In the genomic region with DNA sequence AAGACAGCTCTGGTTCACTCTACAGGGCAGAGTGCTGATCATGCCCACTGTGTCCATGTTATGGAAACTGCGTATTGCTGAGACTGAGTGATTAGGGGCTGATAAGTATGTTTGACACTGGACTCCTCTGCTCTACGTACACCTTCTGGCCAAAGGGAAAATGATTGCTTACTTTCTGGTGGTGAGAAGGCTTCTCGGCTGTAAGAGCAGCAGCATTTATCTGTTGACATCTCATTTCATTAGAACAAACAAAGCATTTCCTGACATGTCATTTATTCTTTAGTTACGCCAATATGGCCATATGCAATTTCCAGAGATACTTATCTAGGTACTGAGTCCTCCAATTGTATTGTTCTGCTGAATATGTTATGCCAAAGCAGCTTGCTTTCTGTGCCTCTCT, we compare ENCODE assay signal across 29 cellular contexts. TPM values are rescaled to one million over a fixed set of nuclear protein-coding genes. Genes with fewer than 3 reads are reported as not detected.
DNase-seq lines count a peak whose midpoint lies in the region; ATAC-seq and TF ChIP-seq lines count a peak whose summit lies in the region.
"Had no signal": no experiment of that assay in that cellular context is flagged by ENCODE, and none has a peak within 500 bp of the region (broad histone marks: within the 10 kb centered on the region; RNA-seq: fewer than 3 reads in every experiment).

No MANE protein-coding gene starts in this region.

- H3K4me3 Mint-ChIP-seq in progenitor cell of endocrine pancreas (ENCODE audit: low read depth): no peak overlapping the region
- H3K4me3 Mint-ChIP-seq: activated naive CD8-positive, alpha-beta T cell treated with anti-CD3 and anti-CD28 coated beads, Interleukin-2, amount 10 ng/mL, durations not matched to agents 7 days and 5 days; H9; memory B cell; stimulated activated naive B cell treated with anti-CD40 and anti-IgM and Interleukin-4, amounts not matched to agents 10 μg/mL and 1 μg/mL and 100 μg/mL, for 72 hours had no signal

- H3K27ac ChIP-seq in dorsolateral prefrontal cortex (peak overlapping the region in 32 of 59 donors; percentile 0 to 63 (median 31)), rectal smooth muscle tissue (ENCODE audit: low read depth, low read length) (no peak overlapping the region)
- H3K27ac ChIP-seq: ascending aorta, cardiac muscle cell, colonic mucosa, KMS-11, prostate gland, suprapubic skin had no signal

- H3K4me3 ChIP-seq in dorsolateral prefrontal cortex: peak overlapping the region in 3 of 59 donors; percentile 1 to 25 (median 15)
- peak overlapping the region; percentile 25 for H3K4me3 ChIP-seq in rectal smooth muscle tissue (ENCODE audit: low read length)
- H3K4me3 ChIP-seq: ascending aorta, cardiac muscle cell, colonic mucosa, prostate gland, SK-N-MC, suprapubic skin had no signal

- ATAC-seq in HG03439 (IDR thresholded peaks at IDR 0.05; ENCODE audit: unreplicated experiment): no peak
- ATAC-seq: stimulated activated naive B cell treated with anti-CD40 and anti-IgM and Interleukin-4, amounts not matched to agents 10 μg/mL and 1 μg/mL and 100 μg/mL, for 72 hours had no signal

- H3K36me3 Mint-ChIP-seq in progenitor cell of endocrine pancreas (ENCODE audit: insufficient read depth): no peaks in the 10 kb centered on the region
- H3K36me3 Mint-ChIP-seq: activated naive CD8-positive, alpha-beta T cell treated with anti-CD3 and anti-CD28 coated beads, Interleukin-2, amount 10 ng/mL, durations not matched to agents 7 days and 5 days; memory B cell had no signal

- H3K27ac Mint-ChIP-seq in progenitor cell of endocrine pancreas: no peak overlapping the region
- H3K27ac Mint-ChIP-seq: activated naive CD8-positive, alpha-beta T cell treated with anti-CD3 and anti-CD28 coated beads, Interleukin-2, amount 10 ng/mL, durations not matched to agents 7 days and 5 days; memory B cell had no signal

- H3K9me3 Mint-ChIP-seq in progenitor cell of endocrine pancreas (ENCODE audit: low read depth): no peaks in the 10 kb centered on the region
- H3K9me3 Mint-ChIP-seq: activated naive CD8-positive, alpha-beta T cell treated with anti-CD3 and anti-CD28 coated beads, Interleukin-2, amount 10 ng/mL, durations not matched to agents 7 days and 5 days; H9; memory B cell; stimulated activated naive B cell treated with anti-CD40 and anti-IgM and Interleukin-4, amounts not matched to agents 10 μg/mL and 1 μg/mL and 100 μg/mL, for 72 hours had no signal

- no peaks in the 10 kb centered on the region for H3K27me3 Mint-ChIP-seq in progenitor cell of endocrine pancreas
- H3K27me3 Mint-ChIP-seq: activated naive CD8-positive, alpha-beta T cell treated with anti-CD3 and anti-CD28 coated beads, Interleukin-2, amount 10 ng/mL, durations not matched to agents 7 days and 5 days; memory B cell; stimulated activated naive B cell treated with anti-CD40 and anti-IgM and Interleukin-4, amounts not matched to agents 10 μg/mL and 1 μg/mL and 100 μg/mL, for 72 hours had no signal

- intact Hi-C loops in dorsolateral prefrontal cortex (cut with DNase I): no loop called here

- H3K36me3 ChIP-seq in rectal smooth muscle tissue (ENCODE audit: control insufficient read depth, insufficient read depth, low read length): peaks cover 2% of the 10 kb centered on the region
- H3K36me3 ChIP-seq: ascending aorta, cardiac muscle cell, colonic mucosa, prostate gland, suprapubic skin had no signal

- DNase-seq in NCI-H748 (lab: John Stamatoyannopoulos, UW; ENCODE audit: unreplicated experiment): peak; percentile 39
- DNase-seq in NCI-H748 treated with DMSO at 0.1 percent for 48 hours (lab: John Stamatoyannopoulos, UW): no peak
- DNase-seq in NCI-H69 (lab: John Stamatoyannopoulos, UW): peak; percentile 62
- DNase-seq in dorsolateral prefrontal cortex: no peak
- no peak for DNase-seq in AG08395 (ENCODE audit: low spot score)
- no peak for DNase-seq in progenitor cell of endocrine pancreas (ENCODE audit: low spot score, unreplicated experiment)
- DNase-seq: activated CD4-positive, alpha-beta T cell treated with anti-CD3 and anti-CD28 coated beads for 4 hours; activated CD8-positive, alpha-beta memory T cell treated with anti-CD3 and anti-CD28 coated beads for 24 hours; activated effector memory CD4-positive, alpha-beta T cell treated with anti-CD3 and anti-CD28 coated beads, Interleukin-2, amount 50 U/mL, for 16 hours; activated naive CD8-positive, alpha-beta T cell treated with anti-CD3 and anti-CD28 coated beads, Interleukin-2, amount 10 ng/mL, durations not matched to agents 7 days and 5 days; C1 segment of cervical spinal cord; Caco-2; colonic mucosa; H9; NCI-H1694; NCI-H524; RPMI8226; stimulated activated CD4-positive, alpha-beta T cell treated with anti-CD3 and anti-CD28 coated beads, Interleukin-15, amount 100 ng/mL, for 24 hours; stimulated activated naive B cell treated with anti-CD40 and anti-IgM and Interleukin-4, amounts not matched to agents 10 μg/mL and 1 μg/mL and 100 μg/mL, for 72 hours; T-helper 2 cell had no signal

- no peak overlapping the region for H3K9ac ChIP-seq in rectal smooth muscle tissue (ENCODE audit: low read length)
- H3K9ac ChIP-seq: KMS-11 had no signal

- H3K4me1 Mint-ChIP-seq in progenitor cell of endocrine pancreas (ENCODE audit: low read depth): peaks cover 20% of the 10 kb centered on the region
- H3K4me1 Mint-ChIP-seq: activated naive CD8-positive, alpha-beta T cell treated with anti-CD3 and anti-CD28 coated beads, Interleukin-2, amount 10 ng/mL, durations not matched to agents 7 days and 5 days; memory B cell had no signal

- TF ChIP-seq CTCF in dorsolateral prefrontal cortex (IDR thresholded peaks at IDR 0.05 in 54 of 56, conservative IDR thresholded peaks at IDR 0.05 in 2 of 56; ENCODE audit: low read depth in 1 of 56, partially characterized antibody in 56 of 56) (no peak), progenitor cell of endocrine pancreas (IDR thresholded peaks at IDR 0.05; ENCODE audit: unreplicated experiment) (no peak)

- peaks cover 4% of the 10 kb centered on the region for H3K4me1 ChIP-seq in rectal smooth muscle tissue (ENCODE audit: control insufficient read depth, insufficient read depth, low read length)
- H3K4me1 ChIP-seq: colonic mucosa, prostate gland had no signal

- no peaks in the 10 kb centered on the region for H3K27me3 ChIP-seq in dorsolateral prefrontal cortex
- H3K27me3 ChIP-seq in rectal smooth muscle tissue (ENCODE audit: control insufficient read depth, insufficient read depth, low read length): no peaks in the 10 kb centered on the region
- H3K27me3 ChIP-seq: ascending aorta, cardiac muscle cell, colonic mucosa, suprapubic skin had no signal

RNA-seq across cellular contexts. Expression of a gene that starts 5.6 kb away (rescaled TPM):
- 100 to 1,000 TPM in 7 of 120 experiments, 10 to 100 TPM in 113; 17.1 to 155 (median 53.8) TPM for total RNA-seq in dorsolateral prefrontal cortex
- 14.8 and 15.8 TPM in 2 replicates for total RNA-seq in progenitor cell of endocrine pancreas
- total RNA-seq: activated naive CD8-positive, alpha-beta T cell treated with anti-CD3 and anti-CD28 coated beads, Interleukin-2, amount 10 ng/mL, durations not matched to agents 7 days and 5 days had no signal

RNA-seq across cellular contexts. Expression of a gene that starts 13.6 kb away (rescaled TPM):
- total RNA-seq in dorsolateral prefrontal cortex (10 to 100 TPM; 40.2 to 72.9 (median 52.6) TPM), progenitor cell of endocrine pancreas (55.4 and 56.4 TPM in 2 replicates)

Comparison
In these comparisons a context has a peak if more than half of its experiments do, and no peak if none do; other contexts are left out.
1. DNase-seq: peak in NCI-H748 (single experiment) and NCI-H69 (single experiment); none in NCI-H748 treated with DMSO at 0.1 percent for 48 hours (single experiment), dorsolateral prefrontal cortex (0 of 10), AG08395 (single experiment) and progenitor cell of endocrine pancreas (single experiment).